Comparison of ENCODE assay signal across 1 cellular context in the genomic region with DNA sequence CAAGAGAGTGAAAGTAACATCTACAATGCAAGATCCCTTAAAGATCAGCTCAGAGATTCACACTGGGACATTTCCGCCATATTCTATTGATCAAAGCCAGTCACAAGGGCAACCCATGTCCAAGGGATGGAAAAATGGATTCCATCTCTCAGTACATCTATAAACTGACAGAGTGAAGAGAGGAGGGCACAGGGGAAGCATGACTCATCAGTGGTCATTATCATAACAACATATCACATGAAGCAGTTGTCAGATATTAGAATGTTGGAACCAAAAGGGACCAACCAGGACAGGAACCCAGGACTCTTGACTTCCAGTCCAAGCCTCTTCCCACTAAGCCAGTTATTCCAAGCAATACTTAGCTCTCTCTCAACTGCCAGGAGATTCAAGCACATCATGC.
TF ChIP-seq lines count a peak whose summit lies in the region.

No MANE protein-coding gene starts in this region.

TF ChIP-seq in IMR-90, 13 proteins besides CTCF, POLR2A, EP300 and RAD21:
- peak; percentile 58 for TF ChIP-seq FOS (IDR thresholded peaks at IDR 0.05; ENCODE audit: low read depth, low read length)
- peak; percentile 15 for TF ChIP-seq RCOR1 (IDR thresholded peaks at IDR 0.05; ENCODE audit: insufficient replicate concordance, low read length)
- TF ChIP-seq, protein P1, sequence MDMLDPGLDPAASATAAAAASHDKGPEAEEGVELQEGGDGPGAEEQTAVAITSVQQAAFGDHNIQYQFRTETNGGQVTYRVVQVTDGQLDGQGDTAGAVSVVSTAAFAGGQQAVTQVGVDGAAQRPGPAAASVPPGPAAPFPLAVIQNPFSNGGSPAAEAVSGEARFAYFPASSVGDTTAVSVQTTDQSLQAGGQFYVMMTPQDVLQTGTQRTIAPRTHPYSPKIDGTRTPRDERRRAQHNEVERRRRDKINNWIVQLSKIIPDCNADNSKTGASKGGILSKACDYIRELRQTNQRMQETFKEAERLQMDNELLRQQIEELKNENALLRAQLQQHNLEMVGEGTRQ (IDR thresholded peaks at IDR 0.05; ENCODE audit: low read depth, low read length), result no peak
